ENCODE assay signal across 8 cellular contexts in the genomic region with DNA sequence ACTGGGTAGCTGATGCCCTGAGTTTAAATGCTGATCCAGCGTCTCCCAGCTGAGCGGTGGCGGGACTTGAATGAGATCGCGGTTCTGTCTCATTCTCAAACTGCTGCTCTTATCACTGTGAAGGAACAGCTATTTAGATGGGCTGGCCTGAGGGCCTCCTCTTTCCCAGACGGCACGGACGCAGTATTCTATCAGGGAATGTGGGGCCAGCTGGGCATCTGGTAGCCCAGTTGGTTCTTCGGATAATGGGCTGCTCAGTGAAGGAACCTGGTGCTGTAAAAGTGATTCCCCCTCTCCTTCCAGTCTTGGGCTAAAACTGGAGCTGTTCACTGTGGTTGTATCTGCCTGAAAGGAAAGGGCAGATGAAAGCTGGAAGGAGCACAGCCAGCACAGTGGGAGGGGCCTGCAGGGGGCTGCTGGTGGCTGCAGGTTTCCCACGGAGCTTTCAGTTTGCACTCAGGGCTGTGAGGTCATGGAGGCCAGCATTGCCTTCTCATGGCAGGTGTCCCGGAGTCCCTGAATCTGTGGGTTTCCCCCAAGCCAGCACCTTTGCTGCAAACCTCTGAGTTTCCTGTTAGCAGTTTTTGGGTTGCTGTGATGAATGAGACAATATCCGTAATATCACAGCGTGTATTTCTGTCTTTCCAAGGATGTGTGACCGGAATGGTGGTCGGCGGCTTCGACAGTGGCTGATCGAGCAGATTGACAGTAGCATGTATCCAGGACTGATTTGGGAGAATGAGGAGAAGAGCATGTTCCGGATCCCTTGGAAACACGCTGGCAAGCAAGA. TPM values are rescaled to one million over a fixed set of nuclear protein-coding genes. Genes with fewer than 3 reads are reported as not detected.
DNase-seq lines count a peak whose midpoint lies in the region; ATAC-seq and TF ChIP-seq lines count a peak whose summit lies in the region.

No MANE protein-coding gene starts in this region.

- intact Hi-C loops in tibial artery (cut with DNase I; ENCODE audit: low total_unique reads) (no loop called here), PC-9 (cut with micrococcal nuclease; ENCODE audit: unreplicated experiment) (no loop called here)

- TF ChIP-seq CTCF in tibial artery (IDR thresholded peaks at IDR 0.05) (no peak), PC-9 (conservative IDR thresholded peaks at IDR 0.05) (no peak), brain microvascular endothelial cell (IDR thresholded peaks at IDR 0.05; ENCODE audit: low read depth, low read length, missing control alignments) (no peak)

- peaks cover 0 to 74% of the 10 kb centered on the region in 2 donors for H3K27me3 ChIP-seq in tibial artery
- H3K27me3 ChIP-seq in PC-9 (ENCODE audit: insufficient read depth, low read depth), result peaks cover 90% of the 10 kb centered on the region
- H3K27me3 ChIP-seq in brain microvascular endothelial cell (replicated peaks), result peaks cover 8% of the 10 kb centered on the region

- H2AFZ ChIP-seq in PC-9, result no peak overlapping the region

- H3K9me2 ChIP-seq in PC-9 (ENCODE audit: insufficient read depth), result no peaks in the 10 kb centered on the region

- in situ Hi-C loops in brain microvascular endothelial cell (cut with HindIII; ENCODE audit: low pct_ligation_motif_present, low sequenced_read_pairs), result no loop called here

- H3K27ac ChIP-seq in tibial artery (no peak overlapping the region), PC-9 (no peak overlapping the region), brain microvascular endothelial cell (no peak overlapping the region)

- POLR2A ChIA-PET in PC-9 (lab: Charles Lee; ENCODE audit: unreplicated experiment), result no interaction called here

- H3K4me3 ChIP-seq in tibial artery (no peak overlapping the region), PC-9 (no peak overlapping the region), brain microvascular endothelial cell (ENCODE audit: low read depth, low read length) (no peak overlapping the region)

- H3K4me1 ChIP-seq in tibial artery (peaks cover 0 to 15% (median 11%) of the 10 kb centered on the region in 4 donors), PC-9 (replicated peaks; ENCODE audit: insufficient read depth) (no peaks in the 10 kb centered on the region)

- H3K4me2 ChIP-seq in PC-9, result no peak overlapping the region

- peaks cover 0 to 3% (median 0%) of the 10 kb centered on the region in 3 donors for H3K9me3 ChIP-seq in tibial artery
- H3K9me3 ChIP-seq in PC-9 (ENCODE audit: insufficient read depth, low read depth), result peaks cover 7% of the 10 kb centered on the region; the same call in 1 of the 2 replicates

- H3K36me3 ChIP-seq in tibial artery (no peaks in the 10 kb centered on the region), PC-9 (ENCODE audit: low read depth) (no peaks in the 10 kb centered on the region), brain microvascular endothelial cell (replicated peaks) (no peaks in the 10 kb centered on the region)

- ATAC-seq in GM19463 (IDR thresholded peaks at IDR 0.05; ENCODE audit: unreplicated experiment) (peak; percentile 70), HG03521 (IDR thresholded peaks at IDR 0.05; ENCODE audit: unreplicated experiment) (peak; percentile 64)

- no peaks in the 10 kb centered on the region for H3K79me2 ChIP-seq in PC-9 (ENCODE audit: low read depth)

- CTCF ChIA-PET in PC-9 (lab: Charles Lee), result no interaction called here

- no peaks in the 10 kb centered on the region for H4K20me1 ChIP-seq in PC-9 (ENCODE audit: insufficient read depth)

- peak; percentile 27 for DNase-seq in CD1c-positive myeloid dendritic cell (ENCODE audit: extremely low spot score)
- peak; percentile 13 for DNase-seq in activated effector memory CD4-positive, alpha-beta T cell treated with Interleukin-2 at 50 U/mL for 16 hours
- DNase-seq in stimulated activated CD4-positive, alpha-beta T cell treated with anti-CD3 and anti-CD28 coated beads, TNF-alpha, amount 100 ng/mL, for 48 hours (ENCODE audit: low read depth in 3 of 3), result peak; percentile 17 to 50 (median 45)
- DNase-seq in tibial artery, result no peak
- DNase-seq in PC-9, result no peak
- no peak for DNase-seq in brain microvascular endothelial cell

- no TSS peak for BruUV-seq in PC-9 (replicated peaks; lab: Mats Ljungman, UMichigan)

- no peaks in the 10 kb centered on the region for H3F3A ChIP-seq in PC-9 (ENCODE audit: insufficient read depth, low read depth)

RNA-seq across cellular contexts. Expression of a gene that starts 3.6 kb away (rescaled TPM):
- total RNA-seq in PC-9 (2021), result not detected in 2 replicates

Comparison
In these comparisons a context has a peak if more than half of its experiments do, and no peak if none do; other contexts are left out.
1. DNase-seq: peak in CD1c-positive myeloid dendritic cell (single experiment), activated effector memory CD4-positive, alpha-beta T cell treated with Interleukin-2 at 50 U/mL for 16 hours (single experiment) and stimulated activated CD4-positive, alpha-beta T cell treated with anti-CD3 and anti-CD28 coated beads, TNF-alpha, amount 100 ng/mL, for 48 hours (3 of 3); none in tibial artery (0 of 2), PC-9 (0 of 2) and brain microvascular endothelial cell (single experiment).